1 cellular context compared by ENCODE assay signal in the genomic region with DNA sequence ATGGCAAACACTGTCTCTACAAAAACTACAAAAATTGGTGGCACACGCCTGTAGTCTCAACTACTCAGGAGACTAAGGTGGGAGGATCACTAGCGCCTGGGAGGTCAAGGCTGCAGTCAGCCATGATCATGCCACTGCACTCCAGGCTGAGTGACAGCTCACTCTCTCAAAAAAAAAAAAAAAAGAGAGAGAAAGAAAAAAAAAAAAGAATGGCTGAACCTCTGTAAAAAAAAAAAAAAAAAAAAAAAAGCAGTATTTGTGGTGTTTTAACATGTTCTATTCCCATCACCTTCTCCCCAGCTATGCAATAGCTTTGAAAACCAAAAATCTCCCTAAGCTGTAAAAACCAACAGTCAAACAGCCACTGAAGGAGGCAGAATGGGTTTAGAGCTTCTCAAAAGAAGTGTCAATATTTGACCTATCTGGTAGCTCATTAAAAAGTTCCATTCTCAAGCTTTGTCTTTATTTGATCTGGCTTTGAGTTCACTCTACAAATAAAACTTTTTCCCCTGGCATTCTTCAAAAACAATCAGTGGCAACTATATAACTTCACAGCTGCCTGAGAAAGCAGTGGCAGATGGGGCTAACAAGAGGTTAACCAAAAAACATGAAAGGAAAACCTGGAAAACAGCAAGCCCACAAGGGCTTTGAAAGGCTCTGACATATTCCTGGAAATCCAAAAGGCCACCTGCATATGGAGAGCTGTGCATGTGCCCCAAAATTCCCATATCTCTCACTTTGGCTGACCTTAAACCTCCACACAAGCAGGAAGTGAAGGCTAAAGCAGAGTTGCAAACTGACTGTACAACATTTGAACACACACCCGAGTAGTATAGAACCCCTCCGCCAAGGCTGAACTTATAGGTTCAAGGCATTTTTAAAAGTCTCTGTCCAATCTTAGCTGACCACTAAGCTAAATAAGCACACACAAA.
A peak's percentile ranks its signal among the peaks of the same experiment; 100 is the strongest.
TF ChIP-seq lines count a peak whose summit lies in the region.

No MANE protein-coding gene starts in this region.

TF ChIP-seq in GM12878, 131 proteins besides CTCF, POLR2A, EP300 and RAD21 (continued from another document):
- TF ChIP-seq, protein P1, sequence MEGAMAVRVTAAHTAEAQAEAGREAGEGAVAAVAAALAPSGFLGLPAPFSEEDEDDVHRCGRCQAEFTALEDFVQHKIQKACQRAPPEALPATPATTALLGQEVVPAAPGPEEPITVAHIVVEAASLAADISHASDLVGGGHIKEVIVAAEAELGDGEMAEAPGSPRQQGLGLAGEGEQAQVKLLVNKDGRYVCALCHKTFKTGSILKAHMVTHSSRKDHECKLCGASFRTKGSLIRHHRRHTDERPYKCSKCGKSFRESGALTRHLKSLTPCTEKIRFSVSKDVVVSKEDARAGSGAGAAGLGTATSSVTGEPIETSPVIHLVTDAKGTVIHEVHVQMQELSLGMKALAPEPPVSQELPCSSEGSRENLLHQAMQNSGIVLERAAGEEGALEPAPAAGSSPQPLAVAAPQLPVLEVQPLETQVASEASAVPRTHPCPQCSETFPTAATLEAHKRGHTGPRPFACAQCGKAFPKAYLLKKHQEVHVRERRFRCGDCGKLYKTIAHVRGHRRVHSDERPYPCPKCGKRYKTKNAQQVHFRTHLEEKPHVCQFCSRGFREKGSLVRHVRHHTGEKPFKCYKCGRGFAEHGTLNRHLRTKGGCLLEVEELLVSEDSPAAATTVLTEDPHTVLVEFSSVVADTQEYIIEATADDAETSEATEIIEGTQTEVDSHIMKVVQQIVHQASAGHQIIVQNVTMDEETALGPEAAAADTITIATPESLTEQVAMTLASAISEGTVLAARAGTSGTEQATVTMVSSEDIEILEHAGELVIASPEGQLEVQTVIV (IDR thresholded peaks at IDR 0.05; ENCODE audit: borderline replicate concordance, partially characterized antibody) = no peak
- TF ChIP-seq CEBPB (IDR thresholded peaks at IDR 0.05; ENCODE audit: borderline replicate concordance in 1 of 2, low read depth in 2 of 2, low read length in 2 of 2) (no peak), BACH1 (IDR thresholded peaks at IDR 0.05; ENCODE audit: borderline replicate concordance) (no peak), RAD51 (IDR thresholded peaks at IDR 0.05) (no peak), MYC (IDR thresholded peaks at IDR 0.05; ENCODE audit: insufficient read depth, insufficient read length, insufficient replicate concordance, low read length, severe bottlenecking) (no peak), ZSCAN29 (IDR thresholded peaks at IDR 0.05) (no peak), KDM1A (IDR thresholded peaks at IDR 0.05; ENCODE audit: borderline replicate concordance) (no peak), EGR1 (IDR thresholded peaks at IDR 0.05; ENCODE audit: borderline replicate concordance in 1 of 2, low read depth in 2 of 2, low read length in 2 of 2) (no peak), YY1 (IDR thresholded peaks at IDR 0.05; ENCODE audit: low read depth, low read length) (0 out of 2 replicates have a peak, but pooled peaks have one; percentile 38), STAT1 (conservative IDR thresholded peaks at IDR 0.05) (no peak), BRCA1 (IDR thresholded peaks at IDR 0.05; ENCODE audit: low read depth, low read length) (no peak), ZNF384 (IDR thresholded peaks at IDR 0.05; ENCODE audit: borderline replicate concordance, low read depth, low read length) (peak; percentile 75), NR2F1 (conservative IDR thresholded peaks at IDR 0.05) (no peak), ATF7 (IDR thresholded peaks at IDR 0.05; ENCODE audit: low read depth) (no peak), RB1 (IDR thresholded peaks at IDR 0.05; ENCODE audit: borderline replicate concordance) (no peak), MTA2 (IDR thresholded peaks at IDR 0.05; ENCODE audit: low read depth) (no peak), SRF (IDR thresholded peaks at IDR 0.05; ENCODE audit: low read depth in 2 of 2, low read length in 2 of 2) (no peak)
- TF ChIP-seq, protein P2, sequence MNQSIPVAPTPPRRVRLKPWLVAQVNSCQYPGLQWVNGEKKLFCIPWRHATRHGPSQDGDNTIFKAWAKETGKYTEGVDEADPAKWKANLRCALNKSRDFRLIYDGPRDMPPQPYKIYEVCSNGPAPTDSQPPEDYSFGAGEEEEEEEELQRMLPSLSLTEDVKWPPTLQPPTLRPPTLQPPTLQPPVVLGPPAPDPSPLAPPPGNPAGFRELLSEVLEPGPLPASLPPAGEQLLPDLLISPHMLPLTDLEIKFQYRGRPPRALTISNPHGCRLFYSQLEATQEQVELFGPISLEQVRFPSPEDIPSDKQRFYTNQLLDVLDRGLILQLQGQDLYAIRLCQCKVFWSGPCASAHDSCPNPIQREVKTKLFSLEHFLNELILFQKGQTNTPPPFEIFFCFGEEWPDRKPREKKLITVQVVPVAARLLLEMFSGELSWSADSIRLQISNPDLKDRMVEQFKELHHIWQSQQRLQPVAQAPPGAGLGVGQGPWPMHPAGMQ (IDR thresholded peaks at IDR 0.05; ENCODE audit: borderline replicate concordance) = no peak
- TF ChIP-seq, protein P3, sequence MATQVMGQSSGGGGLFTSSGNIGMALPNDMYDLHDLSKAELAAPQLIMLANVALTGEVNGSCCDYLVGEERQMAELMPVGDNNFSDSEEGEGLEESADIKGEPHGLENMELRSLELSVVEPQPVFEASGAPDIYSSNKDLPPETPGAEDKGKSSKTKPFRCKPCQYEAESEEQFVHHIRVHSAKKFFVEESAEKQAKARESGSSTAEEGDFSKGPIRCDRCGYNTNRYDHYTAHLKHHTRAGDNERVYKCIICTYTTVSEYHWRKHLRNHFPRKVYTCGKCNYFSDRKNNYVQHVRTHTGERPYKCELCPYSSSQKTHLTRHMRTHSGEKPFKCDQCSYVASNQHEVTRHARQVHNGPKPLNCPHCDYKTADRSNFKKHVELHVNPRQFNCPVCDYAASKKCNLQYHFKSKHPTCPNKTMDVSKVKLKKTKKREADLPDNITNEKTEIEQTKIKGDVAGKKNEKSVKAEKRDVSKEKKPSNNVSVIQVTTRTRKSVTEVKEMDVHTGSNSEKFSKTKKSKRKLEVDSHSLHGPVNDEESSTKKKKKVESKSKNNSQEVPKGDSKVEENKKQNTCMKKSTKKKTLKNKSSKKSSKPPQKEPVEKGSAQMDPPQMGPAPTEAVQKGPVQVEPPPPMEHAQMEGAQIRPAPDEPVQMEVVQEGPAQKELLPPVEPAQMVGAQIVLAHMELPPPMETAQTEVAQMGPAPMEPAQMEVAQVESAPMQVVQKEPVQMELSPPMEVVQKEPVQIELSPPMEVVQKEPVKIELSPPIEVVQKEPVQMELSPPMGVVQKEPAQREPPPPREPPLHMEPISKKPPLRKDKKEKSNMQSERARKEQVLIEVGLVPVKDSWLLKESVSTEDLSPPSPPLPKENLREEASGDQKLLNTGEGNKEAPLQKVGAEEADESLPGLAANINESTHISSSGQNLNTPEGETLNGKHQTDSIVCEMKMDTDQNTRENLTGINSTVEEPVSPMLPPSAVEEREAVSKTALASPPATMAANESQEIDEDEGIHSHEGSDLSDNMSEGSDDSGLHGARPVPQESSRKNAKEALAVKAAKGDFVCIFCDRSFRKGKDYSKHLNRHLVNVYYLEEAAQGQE (IDR thresholded peaks at IDR 0.05; ENCODE audit: low read depth, low read length) = no peak
- TF ChIP-seq, protein P4, sequence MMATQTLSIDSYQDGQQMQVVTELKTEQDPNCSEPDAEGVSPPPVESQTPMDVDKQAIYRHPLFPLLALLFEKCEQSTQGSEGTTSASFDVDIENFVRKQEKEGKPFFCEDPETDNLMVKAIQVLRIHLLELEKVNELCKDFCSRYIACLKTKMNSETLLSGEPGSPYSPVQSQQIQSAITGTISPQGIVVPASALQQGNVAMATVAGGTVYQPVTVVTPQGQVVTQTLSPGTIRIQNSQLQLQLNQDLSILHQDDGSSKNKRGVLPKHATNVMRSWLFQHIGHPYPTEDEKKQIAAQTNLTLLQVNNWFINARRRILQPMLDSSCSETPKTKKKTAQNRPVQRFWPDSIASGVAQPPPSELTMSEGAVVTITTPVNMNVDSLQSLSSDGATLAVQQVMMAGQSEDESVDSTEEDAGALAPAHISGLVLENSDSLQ (IDR thresholded peaks at IDR 0.05) = peak; percentile 88
- TF ChIP-seq, protein P5, sequence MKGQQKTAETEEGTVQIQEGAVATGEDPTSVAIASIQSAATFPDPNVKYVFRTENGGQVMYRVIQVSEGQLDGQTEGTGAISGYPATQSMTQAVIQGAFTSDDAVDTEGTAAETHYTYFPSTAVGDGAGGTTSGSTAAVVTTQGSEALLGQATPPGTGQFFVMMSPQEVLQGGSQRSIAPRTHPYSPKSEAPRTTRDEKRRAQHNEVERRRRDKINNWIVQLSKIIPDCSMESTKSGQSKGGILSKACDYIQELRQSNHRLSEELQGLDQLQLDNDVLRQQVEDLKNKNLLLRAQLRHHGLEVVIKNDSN (IDR thresholded peaks at IDR 0.05; ENCODE audit: borderline replicate concordance, extremely low read length, insufficient read depth, low read depth, low read length) = no peak
- TF ChIP-seq, protein P6, sequence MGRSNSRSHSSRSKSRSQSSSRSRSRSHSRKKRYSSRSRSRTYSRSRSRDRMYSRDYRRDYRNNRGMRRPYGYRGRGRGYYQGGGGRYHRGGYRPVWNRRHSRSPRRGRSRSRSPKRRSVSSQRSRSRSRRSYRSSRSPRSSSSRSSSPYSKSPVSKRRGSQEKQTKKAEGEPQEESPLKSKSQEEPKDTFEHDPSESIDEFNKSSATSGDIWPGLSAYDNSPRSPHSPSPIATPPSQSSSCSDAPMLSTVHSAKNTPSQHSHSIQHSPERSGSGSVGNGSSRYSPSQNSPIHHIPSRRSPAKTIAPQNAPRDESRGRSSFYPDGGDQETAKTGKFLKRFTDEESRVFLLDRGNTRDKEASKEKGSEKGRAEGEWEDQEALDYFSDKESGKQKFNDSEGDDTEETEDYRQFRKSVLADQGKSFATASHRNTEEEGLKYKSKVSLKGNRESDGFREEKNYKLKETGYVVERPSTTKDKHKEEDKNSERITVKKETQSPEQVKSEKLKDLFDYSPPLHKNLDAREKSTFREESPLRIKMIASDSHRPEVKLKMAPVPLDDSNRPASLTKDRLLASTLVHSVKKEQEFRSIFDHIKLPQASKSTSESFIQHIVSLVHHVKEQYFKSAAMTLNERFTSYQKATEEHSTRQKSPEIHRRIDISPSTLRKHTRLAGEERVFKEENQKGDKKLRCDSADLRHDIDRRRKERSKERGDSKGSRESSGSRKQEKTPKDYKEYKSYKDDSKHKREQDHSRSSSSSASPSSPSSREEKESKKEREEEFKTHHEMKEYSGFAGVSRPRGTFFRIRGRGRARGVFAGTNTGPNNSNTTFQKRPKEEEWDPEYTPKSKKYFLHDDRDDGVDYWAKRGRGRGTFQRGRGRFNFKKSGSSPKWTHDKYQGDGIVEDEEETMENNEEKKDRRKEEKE (IDR thresholded peaks at IDR 0.05) = no peak
- TF ChIP-seq, protein P7, sequence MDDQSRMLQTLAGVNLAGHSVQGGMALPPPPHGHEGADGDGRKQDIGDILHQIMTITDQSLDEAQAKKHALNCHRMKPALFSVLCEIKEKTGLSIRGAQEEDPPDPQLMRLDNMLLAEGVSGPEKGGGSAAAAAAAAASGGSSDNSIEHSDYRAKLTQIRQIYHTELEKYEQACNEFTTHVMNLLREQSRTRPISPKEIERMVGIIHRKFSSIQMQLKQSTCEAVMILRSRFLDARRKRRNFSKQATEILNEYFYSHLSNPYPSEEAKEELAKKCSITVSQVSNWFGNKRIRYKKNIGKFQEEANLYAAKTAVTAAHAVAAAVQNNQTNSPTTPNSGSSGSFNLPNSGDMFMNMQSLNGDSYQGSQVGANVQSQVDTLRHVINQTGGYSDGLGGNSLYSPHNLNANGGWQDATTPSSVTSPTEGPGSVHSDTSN (IDR thresholded peaks at IDR 0.05; ENCODE audit: insufficient replicate concordance, low read depth, low read length) = peak; percentile 29
